ENCODE assay signal across 8 cellular contexts in the genomic region with DNA sequence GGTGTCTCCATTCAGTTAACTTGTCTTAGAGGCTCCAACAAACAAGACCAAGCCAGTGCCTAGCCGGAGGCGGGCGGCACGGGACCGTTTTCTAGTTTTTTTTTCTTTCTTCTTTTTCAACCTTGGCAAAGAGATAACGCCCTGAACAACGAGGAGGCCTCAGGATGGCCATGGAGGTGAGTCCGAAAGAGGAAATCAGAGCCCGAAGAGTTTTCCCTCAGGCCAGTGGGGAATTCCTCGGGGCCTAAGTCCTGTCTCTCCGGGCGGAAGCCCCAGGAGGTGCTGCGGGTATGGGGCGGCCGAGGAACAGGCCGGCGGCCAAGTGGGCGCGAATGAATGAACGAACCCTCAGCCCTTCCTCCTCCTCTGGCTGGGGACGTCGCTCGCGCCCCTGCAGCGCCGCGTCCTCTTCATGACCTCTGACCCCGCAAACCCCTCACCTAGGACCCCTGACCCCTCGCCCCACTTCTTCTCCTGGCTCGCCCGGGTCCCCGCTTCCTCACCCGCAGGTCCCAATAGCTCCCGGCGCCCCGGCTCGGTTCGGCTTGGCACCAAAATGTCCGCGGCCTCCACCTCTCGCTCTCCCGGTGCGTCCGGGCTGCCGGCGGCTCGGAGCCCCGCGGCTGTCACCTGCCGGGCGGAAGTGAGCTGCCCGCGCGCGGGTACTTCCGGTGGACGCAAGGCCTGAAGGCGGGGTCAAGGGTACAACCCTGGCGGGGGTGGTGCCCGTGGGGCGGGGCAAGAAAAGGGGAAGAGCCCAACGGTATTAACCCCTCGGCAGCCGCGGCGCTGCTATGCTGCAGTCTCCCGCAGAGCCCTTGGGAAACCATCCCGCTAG. TPM values are rescaled to one million over a fixed set of nuclear protein-coding genes. Genes with fewer than 3 reads are reported as not detected.
A peak's percentile ranks its signal among the peaks of the same experiment; 100 is the strongest.
DNase-seq lines count a peak whose midpoint lies in the region; ATAC-seq, FAIRE-seq and TF ChIP-seq lines count a peak whose summit lies in the region.

TSS of gene AP1B1 (minus strand) at position 650 of the 838 bp plus-strand sequence. CDS start 21,327 bp downstream, outside the sequence.

- peak within 1 kb of the TSS; percentile 95 for H3K23ac ChIP-seq in IMR-90 (ENCODE audit: low read depth, low read length)

- H3K9me3 ChIP-seq in IMR-90 (ENCODE audit: control insufficient read depth, insufficient read depth, low read length) = no peaks in the 10 kb centered on the region
- no peaks in the 10 kb centered on the region for H3K9me3 ChIP-seq in OCI-LY7 (ENCODE audit: low read length)
- no peaks in the 10 kb centered on the region for H3K9me3 ChIP-seq in endothelial cell of umbilical vein (replicated peaks; ENCODE audit: control insufficient read depth, insufficient read depth, low read length)

- BruUV-seq in IMR-90 (replicated peaks; lab: Mats Ljungman, UMichigan) = no TSS peak
- BruUV-seq in OCI-LY7 (replicated peaks; lab: Mats Ljungman, UMichigan) = TSS peak; percentile 70
- BruUV-seq in endothelial cell of umbilical vein (replicated peaks; lab: Mats Ljungman, UMichigan) = TSS peak; percentile 42

- H3K4me1 ChIP-seq in IMR-90 (ENCODE audit: control insufficient read depth, insufficient read depth, low read length) = peaks cover 8% of the 10 kb centered on the region
- H3K4me1 ChIP-seq in OCI-LY7 (ENCODE audit: insufficient read depth, low read length, poor library complexity, severe bottlenecking) = peaks cover 69% of the 10 kb centered on the region
- peaks cover 20% of the 10 kb centered on the region for H3K4me1 ChIP-seq in endothelial cell of umbilical vein (ENCODE audit: control insufficient read depth, extremely low read depth, insufficient read depth, low read length)

- H2AK5ac ChIP-seq in IMR-90 (ENCODE audit: low read depth, low read length) = peak within 1 kb of the TSS; percentile 51

- no peaks in the 10 kb centered on the region for H3K27me3 ChIP-seq in IMR-90 (ENCODE audit: control insufficient read depth, insufficient read depth, low read length)
- no peaks in the 10 kb centered on the region for H3K27me3 ChIP-seq in endothelial cell of umbilical vein (ENCODE audit: control insufficient read depth in 2 of 2, insufficient read depth in 2 of 2, low read length in 2 of 2)

- H2AK9ac ChIP-seq in IMR-90 (replicated peaks; ENCODE audit: low read depth, low read length, poor library complexity) = peak within 1 kb of the TSS; percentile 85

- 0 out of 2 replicates have a peak, but pooled peaks cover 4% of the 10 kb centered on the region for H3K36me3 ChIP-seq in IMR-90 (ENCODE audit: control insufficient read depth, insufficient read depth, low read length)
- H3K36me3 ChIP-seq in OCI-LY7 (ENCODE audit: insufficient read depth, low read length) = peaks cover 26% of the 10 kb centered on the region
- peaks cover 0 to 3% of the 10 kb centered on the region in 2 experiments for H3K36me3 ChIP-seq in endothelial cell of umbilical vein (ENCODE audit: control insufficient read depth in 2 of 2, extremely low read depth in 1 of 2, insufficient read depth in 2 of 2, low read length in 2 of 2)

- peak; percentile 99 for DNase-seq in D341Med (ENCODE audit: low spot score)
- peak; percentile 84 for DNase-seq in IMR-90
- peak; percentile 99 for DNase-seq in OCI-LY7 (ENCODE audit: low spot score)
- DNase-seq in activated T-cell treated with anti-CD3 and anti-CD28 coated beads for 1 hour (ENCODE audit: low read depth) = peak; percentile 93
- peak; percentile 86 for DNase-seq in endothelial cell of umbilical vein (ENCODE audit: low read depth, low spot score)
- peak; percentile 88 for DNase-seq in midbrain (lab: John Stamatoyannopoulos, UW)
- peak; percentile 84 to 87 for DNase-seq in stimulated activated CD8-positive, alpha-beta memory T cell treated with anti-CD3 and anti-CD28 coated beads, Interleukin-2, amount 100 ng/mL, for 1 hour (ENCODE audit: low read depth in 2 of 2)

- peak within 1 kb of the TSS; percentile 84; the same call in 1 of the 2 replicates for H4K91ac ChIP-seq in IMR-90 (ENCODE audit: insufficient read depth, low read depth, low read length)

- H2BK15ac ChIP-seq in IMR-90 (ENCODE audit: low read depth, low read length) = peak within 1 kb of the TSS; percentile 85; the same call in 1 of the 3 replicates

- H4K5ac ChIP-seq in IMR-90 (ENCODE audit: low read depth, low read length) = peak within 1 kb of the TSS; percentile 98

- peak within 1 kb of the TSS; percentile 69 for H3K18ac ChIP-seq in IMR-90 (ENCODE audit: low read depth, low read length)

- no peak for TF ChIP-seq RAD21 in IMR-90 (IDR thresholded peaks at IDR 0.05; ENCODE audit: low read length)

- H2BK120ac ChIP-seq in IMR-90 (ENCODE audit: low read depth, low read length) = 0 out of 2 replicates have a peak within 1 kb of the TSS, but pooled peaks have one; percentile 31

- peaks cover 33 to 51% of the 10 kb centered on the region in 2 experiments for H3K79me1 ChIP-seq in IMR-90 (ENCODE audit: low read depth in 1 of 2, low read length in 2 of 2)

- H3K4ac ChIP-seq in IMR-90 (ENCODE audit: low read depth, low read length) = peak within 1 kb of the TSS; percentile 59

- peak within 1 kb of the TSS; percentile 98 to 99 for H4K8ac ChIP-seq in IMR-90 (ENCODE audit: low read depth in 2 of 2, low read length in 2 of 2)

- peak within 1 kb of the TSS; percentile 100 for H2AFZ ChIP-seq in IMR-90 (replicated peaks; ENCODE audit: low read length, poor library complexity)
- peak within 1 kb of the TSS; percentile 70 for H2AFZ ChIP-seq in OCI-LY7 (ENCODE audit: low read length)
- peak within 1 kb of the TSS; percentile 87 for H2AFZ ChIP-seq in endothelial cell of umbilical vein (ENCODE audit: low read depth, low read length)

- dilution Hi-C loops in IMR-90 (cut with HindIII; ENCODE audit: low sequenced_read_pairs, unreplicated experiment) = no loop called here
- dilution Hi-C loops in endothelial cell of umbilical vein (cut with MboI; ENCODE audit: extremely low pct_ligation_motif_present, low sequenced_read_pairs) = no loop called here

- intact Hi-C loops in IMR-90 (cut with micrococcal nuclease) = no loop called here
- intact Hi-C loops in OCI-LY7 (cut with micrococcal nuclease; ENCODE audit: unreplicated experiment) = loop anchor here (2.0 to 10.0 kb wide), 2 partner anchors 119 to 1037 kb away; partner anchors contain the start of genes EWSR1 and MTFP1
- intact Hi-C loops in endothelial cell of umbilical vein (cut with micrococcal nuclease) = loop anchor here (10.0 kb wide), 1 partner anchor 1037 kb away; the partner anchor contains the start of gene MTFP1

- peak within 1 kb of the TSS; percentile 88 for H3K56ac ChIP-seq in IMR-90 (ENCODE audit: extremely low read depth, insufficient read depth, low read length)

- H3K9ac ChIP-seq in IMR-90 (ENCODE audit: low read depth, low read length) = peak within 1 kb of the TSS; percentile 88
- H3K9ac ChIP-seq in endothelial cell of umbilical vein (replicated peaks; ENCODE audit: extremely low read depth, insufficient read depth, low read length) = peak within 1 kb of the TSS; percentile 63

- in situ Hi-C loops in IMR-90 (cut with MboI; ENCODE audit: low sequenced_read_pairs) = no loop called here

- TF ChIP-seq POLR2A in IMR-90 (IDR thresholded peaks at IDR 0.05; ENCODE audit: low read depth, low read length) = no peak
- TF ChIP-seq POLR2A in endothelial cell of umbilical vein (IDR thresholded peaks at IDR 0.05; ENCODE audit: low read depth, low read length) = peak; percentile 44

- H3K9me1 ChIP-seq in IMR-90 (ENCODE audit: insufficient read depth, low read length) = peaks cover 7% of the 10 kb centered on the region; the same call in 1 of the 2 replicates
- H3K9me1 ChIP-seq in endothelial cell of umbilical vein (replicated peaks; ENCODE audit: control insufficient read depth, extremely low read depth, insufficient read depth, low read length) = no peaks in the 10 kb centered on the region

- ATAC-seq in GM21526 (IDR thresholded peaks at IDR 0.05; ENCODE audit: low FRiP score, unreplicated experiment) (peak; percentile 78), IMR-90 (ENCODE audit: low read depth) (peak; percentile 100)

- peak; percentile 85 for FAIRE-seq in endothelial cell of umbilical vein (lab: Jason Lieb, UNC)

- no peaks in the 10 kb centered on the region for H3K9me2 ChIP-seq in OCI-LY7 (ENCODE audit: insufficient read depth, low read length)

- H3K79me2 ChIP-seq in OCI-LY7 (ENCODE audit: insufficient read depth, low read depth, low read length) (peaks cover 47% of the 10 kb centered on the region), endothelial cell of umbilical vein (ENCODE audit: control insufficient read depth, insufficient read depth, low read length) (peaks cover 34% of the 10 kb centered on the region)

- no peak for TF ChIP-seq CTCF in IMR-90 (conservative IDR thresholded peaks at IDR 0.05; ENCODE audit: low read depth, low read length)
- peak; percentile 17; the same call in 1 of the 2 replicates for TF ChIP-seq CTCF in OCI-LY7 (conservative IDR thresholded peaks at IDR 0.05; ENCODE audit: low read length)
- TF ChIP-seq CTCF in endothelial cell of umbilical vein (IDR thresholded peaks at IDR 0.05; ENCODE audit: extremely low read depth in 1 of 2, insufficient read depth in 1 of 2, low read depth in 1 of 2, low read length in 2 of 2) = no peak

- peak within 1 kb of the TSS; percentile 99 for H3K4me2 ChIP-seq in IMR-90 (ENCODE audit: low read depth, low read length)
- peak within 1 kb of the TSS; percentile 90 for H3K4me2 ChIP-seq in OCI-LY7 (ENCODE audit: low read length)
- peak within 1 kb of the TSS; percentile 96 for H3K4me2 ChIP-seq in endothelial cell of umbilical vein (ENCODE audit: insufficient read depth, low read length)

- H4K20me1 ChIP-seq in IMR-90 (ENCODE audit: insufficient read depth, low read length) (peaks cover 4% of the 10 kb centered on the region; the same call in 1 of the 2 replicates), OCI-LY7 (ENCODE audit: insufficient read depth, low read length) (peaks cover 25% of the 10 kb centered on the region), endothelial cell of umbilical vein (replicated peaks; ENCODE audit: control insufficient read depth, extremely low read depth, insufficient read depth, low read length) (no peaks in the 10 kb centered on the region)

- no peak within 1 kb of the TSS for H2BK20ac ChIP-seq in IMR-90 (ENCODE audit: low read depth, low read length)

- WGBS in IMR-90 (ENCODE audit: extremely low coverage in 2 of 2, insufficient read length in 1 of 2), 2 experiments = 4% methylated on average over 15 of the region's 68 CpGs; no CpG with 5 or more reads in 1 of the 2 experiments

- POLR2A ChIA-PET in IMR-90 (lab: Charles Lee; ENCODE audit: unreplicated experiment) = no interaction called here
- POLR2A ChIA-PET in OCI-LY7 (lab: Charles Lee) = interaction anchor here (0.8 to 1.4 kb wide), 4 partner anchors 18 to 588 kb away, joined by 3 to 9 read pairs (median 5); no protein-coding TSS in a partner anchor
- POLR2A ChIA-PET in endothelial cell of umbilical vein (lab: Charles Lee) = no interaction called here

- peak within 1 kb of the TSS; percentile 84 for H3K4me3 ChIP-seq in IMR-90 (ENCODE audit: insufficient read depth, low read depth, low read length)
- H3K4me3 ChIP-seq in OCI-LY7 (ENCODE audit: low read depth, low read length, poor library complexity, severe bottlenecking) = peak within 1 kb of the TSS; percentile 88
- H3K4me3 ChIP-seq in endothelial cell of umbilical vein (replicated peaks in 1 of 3; ENCODE audit: insufficient read depth in 1 of 3, low read depth in 1 of 3, low read length in 3 of 3) = peak within 1 kb of the TSS; percentile 73 to 97 (median 83)

- CTCF ChIA-PET in IMR-90 (lab: Yijun Ruan, JAX) = no interaction called here
- CTCF ChIA-PET in OCI-LY7 (lab: Charles Lee; ENCODE audit: unreplicated experiment) = no interaction called here
- CTCF ChIA-PET in endothelial cell of umbilical vein (lab: Charles Lee) = interaction anchor here (0.7 to 1.2 kb wide), 4 partner anchors 13 to 29 kb away, joined by 3 to 4 read pairs (median 4); no protein-coding TSS in a partner anchor

- H2BK5ac ChIP-seq in IMR-90 (ENCODE audit: low read depth, low read length, poor library complexity, severe bottlenecking) = peak within 1 kb of the TSS; percentile 59

- peak within 1 kb of the TSS; percentile 80 for H3K14ac ChIP-seq in IMR-90 (replicated peaks; ENCODE audit: low read depth, low read length)

- peak within 1 kb of the TSS; percentile 61 for H3K27ac ChIP-seq in IMR-90 (ENCODE audit: insufficient read depth, low read length)
- peak within 1 kb of the TSS; percentile 97 for H3K27ac ChIP-seq in OCI-LY7 (ENCODE audit: low read depth, low read length, poor library complexity, severe bottlenecking)
- peak within 1 kb of the TSS; percentile 22 for H3K27ac ChIP-seq in endothelial cell of umbilical vein (ENCODE audit: insufficient read depth, low read depth, low read length)

RNA-seq across cellular contexts. Expression of gene AP1B1, which starts in this region (rescaled TPM):
- total RNA-seq in IMR-90 (2012; rRNA removed) (65.5 and 70.8 TPM in 2 replicates), OCI-LY7 (2022) (156 and 162 TPM in 2 replicates), endothelial cell of umbilical vein (102 and 107 TPM in 2 replicates)
- polyA plus RNA-seq in IMR-90 (2012; rRNA removed) (55.7 and 62.3 TPM in 2 replicates), endothelial cell of umbilical vein (131 and 188 TPM in 2 replicates)
- polyA plus RNA-seq in IMR-90 (2012; cell fraction: cytosol; rRNA removed) = 40.7 and 58.5 TPM in 2 replicates
- 53.6 and 100 TPM in 2 replicates for polyA plus RNA-seq in IMR-90 (2012; cell fraction: nucleus; rRNA removed; ENCODE audit: low replicate concordance)
- 84.6 and 111 TPM in 2 replicates for total RNA-seq in OCI-LY7 (2014; rRNA removed; shearing (Covaris generic))
- 80.3 and 85.9 TPM in 2 replicates for polyA plus RNA-seq in endothelial cell of umbilical vein (2011; cell fraction: cytosol; rRNA removed)
- polyA plus RNA-seq in endothelial cell of umbilical vein (2011; cell fraction: nucleus; rRNA removed) = 129 and 131 TPM in 2 replicates
- 84.9 and 85.8 TPM in 2 replicates for polyA plus RNA-seq in endothelial cell of umbilical vein (2012)
- 178 and 221 TPM in 2 replicates for polyA minus RNA-seq in endothelial cell of umbilical vein
- polyA minus RNA-seq in endothelial cell of umbilical vein (2011; cell fraction: cytosol; rRNA and poly(A)+ RNA removed) = 46.8 TPM
- 73.2 and 80.7 TPM in 2 replicates for polyA minus RNA-seq in endothelial cell of umbilical vein (2011; cell fraction: nucleus; rRNA and poly(A)+ RNA removed)

Comparison
In these comparisons a context has a peak if more than half of its experiments do, and no peak if none do; other contexts are left out.
1. Peak in every context shown above with its lines: DNase-seq, ATAC-seq, H3K4me3 ChIP-seq and H3K27ac ChIP-seq.
2. H3K27ac ChIP-seq: peak in every context shown above with its lines; median percentile 97 in OCI-LY7; 61 in IMR-90; 22 in endothelial cell of umbilical vein.